ENCODE assay signal across 12 cellular contexts in the genomic region with DNA sequence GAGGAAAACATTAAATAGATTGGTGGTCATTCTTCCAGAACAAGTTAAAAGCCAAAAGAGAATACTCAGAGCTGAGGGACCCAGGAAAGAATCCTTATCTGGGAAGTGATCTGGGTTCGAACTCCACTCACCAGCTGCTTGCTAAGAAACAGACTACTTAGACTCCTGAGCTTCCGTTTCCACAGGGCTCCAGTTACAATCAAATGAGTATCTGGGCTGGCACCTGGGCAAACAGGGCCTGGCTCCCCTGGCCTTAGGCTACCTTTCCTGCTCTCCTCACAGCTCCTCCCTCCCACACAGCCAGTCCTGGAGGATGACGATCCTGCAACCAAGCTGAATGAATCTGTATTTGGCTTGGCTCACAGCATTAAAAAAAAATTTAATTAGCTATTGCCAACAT. TPM values are rescaled to one million over a fixed set of nuclear protein-coding genes. Genes with fewer than 3 reads are reported as not detected.
DNase-seq lines count a peak whose midpoint lies in the region; ATAC-seq and TF ChIP-seq lines count a peak whose summit lies in the region.
"Had no signal": no experiment of that assay in that cellular context is flagged by ENCODE, and none has a peak within 500 bp of the region (broad histone marks: within the 10 kb centered on the region; RNA-seq: fewer than 3 reads in every experiment).

No MANE protein-coding gene starts in this region.

- DNase-seq in NCI-H2171 treated with DMSO at 0.1 percent for 48 hours (lab: John Stamatoyannopoulos, UW) (peak; percentile 21), NCI-H2171 (lab: John Stamatoyannopoulos, UW) (no peak), NCI-H345 treated with DMSO at 0.1 percent for 48 hours (lab: John Stamatoyannopoulos, UW; ENCODE audit: unreplicated experiment) (peak; percentile 8), epithelial cell of esophagus (ENCODE audit: low read depth) (peak; percentile 86), prostate gland (ENCODE audit: low spot score) (peak; percentile 56), aorta (no peak), NK-92 (lab: John Stamatoyannopoulos, UW; ENCODE audit: unreplicated experiment) (no peak)
- DNase-seq: glutamatergic neuron, kidney glomerular epithelial cell, WERI-Rb-1 had no signal

- intact Hi-C loops in prostate gland (cut with DNase I) = no loop called here
- intact Hi-C loops in aorta (cut with DNase I) = no loop called here

- WGBS in prostate gland = 31% methylated on average over 3 of the region's 3 CpGs
- 54 to 62% methylated on average over 3 of the region's 3 CpGs for WGBS in aorta, 2 donors

- no peaks in the 10 kb centered on the region for H3K9me3 ChIP-seq in prostate gland
- no peaks in the 10 kb centered on the region for H3K9me3 ChIP-seq in aorta (ENCODE audit: control insufficient read depth, low read length)

- H3K4me1 ChIP-seq in prostate gland (replicated peaks) (peaks cover 4% of the 10 kb centered on the region), aorta (ENCODE audit: control insufficient read depth in 1 of 2, insufficient read depth in 2 of 2, low read length in 2 of 2) (no peaks in the 10 kb centered on the region)

- TF ChIP-seq CTCF in epithelial cell of esophagus (IDR thresholded peaks at IDR 0.05; ENCODE audit: insufficient read depth, low read depth, low read length, missing control alignments) (no peak), prostate gland (IDR thresholded peaks at IDR 0.05) (no peak)

- H3K4me3 ChIP-seq in epithelial cell of esophagus (ENCODE audit: low read length) (no peak overlapping the region), prostate gland (no peak overlapping the region), aorta (ENCODE audit: low read length in 2 of 2) (no peak overlapping the region)

- H3K27ac ChIP-seq in prostate gland (no peak overlapping the region), aorta (ENCODE audit: low read depth in 1 of 2, low read length in 2 of 2) (no peak overlapping the region)
- H3K27ac ChIP-seq: WERI-Rb-1 had no signal

- no peaks in the 10 kb centered on the region for H3K36me3 ChIP-seq in prostate gland
- no peaks in the 10 kb centered on the region for H3K36me3 ChIP-seq in aorta (ENCODE audit: control insufficient read depth in 1 of 2, insufficient read depth in 2 of 2, low read length in 1 of 2)
- H3K36me3 ChIP-seq: WERI-Rb-1 had no signal

- no peak for TF ChIP-seq POLR2A in prostate gland (IDR thresholded peaks at IDR 0.05)

- ATAC-seq in aorta (ENCODE audit: low FRiP score) (no peak), GM18498 (IDR thresholded peaks at IDR 0.05; ENCODE audit: unreplicated experiment) (no peak)
- ATAC-seq: GM12878 had no signal

- H3K27me3 ChIP-seq in prostate gland (replicated peaks; ENCODE audit: insufficient read depth) = no peaks in the 10 kb centered on the region
- no peaks in the 10 kb centered on the region for H3K27me3 ChIP-seq in aorta (ENCODE audit: control insufficient read depth in 1 of 2, insufficient read depth in 2 of 2, low read length in 1 of 2)

RNA-seq across cellular contexts. Expression of a gene that starts 2.5 kb away (rescaled TPM):
- total RNA-seq in prostate gland (10 to 100 TPM; 28.8 to 38.5 TPM), aorta (10 to 100 TPM; 31.4 to 36.4 TPM)
- 10 to 100 TPM; 15.8 to 22.0 TPM for polyA plus RNA-seq in aorta

Comparison
In these comparisons a context has a peak if more than half of its experiments do, and no peak if none do; other contexts are left out.
1. DNase-seq: peak in NCI-H2171 treated with DMSO at 0.1 percent for 48 hours (single experiment), NCI-H345 treated with DMSO at 0.1 percent for 48 hours (single experiment), epithelial cell of esophagus (single experiment) and prostate gland (single experiment); none in NCI-H2171 (single experiment), aorta (0 of 2) and NK-92 (single experiment).